1 cellular context compared by ENCODE assay signal in the genomic region with DNA sequence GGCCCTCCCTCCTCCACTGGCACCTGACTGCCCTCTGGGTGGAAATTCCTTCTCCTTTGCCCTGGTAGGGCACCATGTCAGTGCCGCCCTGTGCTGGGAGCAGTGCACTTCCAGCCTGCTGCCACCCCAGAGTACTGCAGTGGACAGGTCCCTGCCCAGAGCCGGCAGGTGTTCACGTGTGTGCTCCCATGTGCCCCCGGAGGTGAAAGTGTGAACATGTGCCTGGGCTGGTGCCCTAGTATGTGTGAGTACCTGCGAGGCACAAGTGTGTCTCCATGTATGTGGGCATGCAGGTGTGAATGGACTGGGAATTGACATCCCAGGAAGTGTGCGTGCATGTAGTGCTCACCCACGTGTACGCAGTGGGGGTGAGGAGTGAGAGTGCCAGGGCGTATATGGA.
TF ChIP-seq lines count a peak whose summit lies in the region.

No MANE protein-coding gene starts in this region.

TF ChIP-seq in IMR-90, 13 proteins besides CTCF, POLR2A, EP300 and RAD21:
- no peak for TF ChIP-seq CEBPB (IDR thresholded peaks at IDR 0.05; ENCODE audit: low read depth, low read length)
- no peak for TF ChIP-seq RFX5 (IDR thresholded peaks at IDR 0.05; ENCODE audit: low read depth, low read length)
- no peak for TF ChIP-seq BHLHE40 (IDR thresholded peaks at IDR 0.05; ENCODE audit: low read depth, low read length)
- no peak for TF ChIP-seq NFE2L2 (IDR thresholded peaks at IDR 0.05; ENCODE audit: low read depth, low read length)
- TF ChIP-seq MXI1 (IDR thresholded peaks at IDR 0.05; ENCODE audit: borderline replicate concordance, low read depth, low read length), result no peak
- no peak for TF ChIP-seq FOS (IDR thresholded peaks at IDR 0.05; ENCODE audit: low read depth, low read length)
- no peak for TF ChIP-seq CHD1 (IDR thresholded peaks at IDR 0.05; ENCODE audit: low read depth, low read length)
- TF ChIP-seq, protein P1, sequence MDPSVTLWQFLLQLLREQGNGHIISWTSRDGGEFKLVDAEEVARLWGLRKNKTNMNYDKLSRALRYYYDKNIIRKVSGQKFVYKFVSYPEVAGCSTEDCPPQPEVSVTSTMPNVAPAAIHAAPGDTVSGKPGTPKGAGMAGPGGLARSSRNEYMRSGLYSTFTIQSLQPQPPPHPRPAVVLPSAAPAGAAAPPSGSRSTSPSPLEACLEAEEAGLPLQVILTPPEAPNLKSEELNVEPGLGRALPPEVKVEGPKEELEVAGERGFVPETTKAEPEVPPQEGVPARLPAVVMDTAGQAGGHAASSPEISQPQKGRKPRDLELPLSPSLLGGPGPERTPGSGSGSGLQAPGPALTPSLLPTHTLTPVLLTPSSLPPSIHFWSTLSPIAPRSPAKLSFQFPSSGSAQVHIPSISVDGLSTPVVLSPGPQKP (IDR thresholded peaks at IDR 0.05; ENCODE audit: borderline replicate concordance, low read depth, low read length), result no peak
- TF ChIP-seq RCOR1 (IDR thresholded peaks at IDR 0.05; ENCODE audit: insufficient replicate concordance, low read length), result no peak
- no peak for TF ChIP-seq SMC3 (IDR thresholded peaks at IDR 0.05; ENCODE audit: low read depth, low read length)
- TF ChIP-seq MAFK (IDR thresholded peaks at IDR 0.05; ENCODE audit: low read depth, low read length), result no peak
- TF ChIP-seq, protein P2, sequence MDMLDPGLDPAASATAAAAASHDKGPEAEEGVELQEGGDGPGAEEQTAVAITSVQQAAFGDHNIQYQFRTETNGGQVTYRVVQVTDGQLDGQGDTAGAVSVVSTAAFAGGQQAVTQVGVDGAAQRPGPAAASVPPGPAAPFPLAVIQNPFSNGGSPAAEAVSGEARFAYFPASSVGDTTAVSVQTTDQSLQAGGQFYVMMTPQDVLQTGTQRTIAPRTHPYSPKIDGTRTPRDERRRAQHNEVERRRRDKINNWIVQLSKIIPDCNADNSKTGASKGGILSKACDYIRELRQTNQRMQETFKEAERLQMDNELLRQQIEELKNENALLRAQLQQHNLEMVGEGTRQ (IDR thresholded peaks at IDR 0.05; ENCODE audit: low read depth, low read length), result no peak
- TF ChIP-seq MAZ (IDR thresholded peaks at IDR 0.05; ENCODE audit: borderline replicate concordance, low read depth, low read length), result no peak
